ENCODE assay signal across 9 cellular contexts in genomic region chr3:48595526-48596121, GRCh38. TPM values are rescaled to one million over a fixed set of nuclear protein-coding genes. Genes with fewer than 3 reads are reported as not detected.
A peak's percentile ranks its signal among the peaks of the same experiment; 100 is the strongest.
DNase-seq lines count a peak whose midpoint lies in the region; ATAC-seq and TF ChIP-seq lines count a peak whose summit lies in the region.
"Had no signal": no experiment of that assay in that cellular context is flagged by ENCODE, and none has a peak within 500 bp of the region (broad histone marks: within the 10 kb centered on the region; RNA-seq: fewer than 3 reads in every experiment).

No MANE protein-coding gene starts in this region.

- peak overlapping the region; percentile 97 for H2BK5ac ChIP-seq in IMR-90 (ENCODE audit: low read depth, low read length, poor library complexity, severe bottlenecking)

- peak overlapping the region; percentile 100 for H2AK5ac ChIP-seq in IMR-90 (ENCODE audit: low read depth, low read length)

- H3K79me1 ChIP-seq in IMR-90 (ENCODE audit: low read depth in 1 of 2, low read length in 2 of 2), result peaks cover 30 to 82% of the 10 kb centered on the region in 2 experiments

- in situ Hi-C loops in ACHN (cut with HindIII; ENCODE audit: low pct_ligation_motif_present, low pct_unique_long_range_greater_than_20kb, low sequenced_read_pairs), result no loop called here
- in situ Hi-C loops in IMR-90 (cut with MboI; ENCODE audit: low sequenced_read_pairs), result no loop called here

- H3K9me3 ChIP-seq in IMR-90 (ENCODE audit: control insufficient read depth, insufficient read depth, low read length) (no peaks in the 10 kb centered on the region), mesodermal cell (ENCODE audit: control insufficient read depth, low read length) (no peaks in the 10 kb centered on the region)

- peak overlapping the region; percentile 64 for H3K4me2 ChIP-seq in IMR-90 (ENCODE audit: low read depth, low read length)

- H2BK120ac ChIP-seq in IMR-90 (ENCODE audit: low read depth, low read length), result peak overlapping the region; percentile 85

- no peak for TF ChIP-seq CTCF in IMR-90 (conservative IDR thresholded peaks at IDR 0.05; ENCODE audit: low read depth, low read length)

- CTCF ChIA-PET in IMR-90 (lab: Yijun Ruan, JAX), result no interaction called here

- intact Hi-C loops in IMR-90 (cut with micrococcal nuclease), result no loop called here

- H3K4ac ChIP-seq in IMR-90 (ENCODE audit: low read depth, low read length), result peak overlapping the region; percentile 99

- H3K27ac ChIP-seq in IMR-90 (ENCODE audit: insufficient read depth, low read length) (peak overlapping the region; percentile 94), mesodermal cell (ENCODE audit: low read depth, low read length, severe bottlenecking) (peak overlapping the region; percentile 84)
- H3K27ac ChIP-seq: VCaP had no signal

- peak overlapping the region; percentile 98 for H4K91ac ChIP-seq in IMR-90 (ENCODE audit: insufficient read depth, low read depth, low read length)

- H3K9ac ChIP-seq in IMR-90 (ENCODE audit: low read depth, low read length), result no peak overlapping the region

- 5% methylated on average over 4 of the region's 10 CpGs; no CpG with 5 or more reads in 1 of the 2 experiments for WGBS in IMR-90 (ENCODE audit: extremely low coverage in 2 of 2, insufficient read length in 1 of 2), 2 experiments
- 15 to 26% methylated on average over 5 to 7 of the region's 10 CpGs for WGBS in mesodermal cell (ENCODE audit: insufficient coverage in 2 of 2), 2 experiments

- TF ChIP-seq POLR2A in IMR-90 (IDR thresholded peaks at IDR 0.05; ENCODE audit: low read depth, low read length), result no peak

- peak overlapping the region; percentile 72 for H4K5ac ChIP-seq in IMR-90 (ENCODE audit: low read depth, low read length)

- H3K4me3 ChIP-seq in IMR-90 (ENCODE audit: insufficient read depth, low read depth, low read length), result no peak overlapping the region
- no peak overlapping the region for H3K4me3 ChIP-seq in mesodermal cell (ENCODE audit: extremely low read depth, insufficient read depth, low read length, poor library complexity, severe bottlenecking)

- dilution Hi-C loops in IMR-90 (cut with HindIII; ENCODE audit: low sequenced_read_pairs, unreplicated experiment), result no loop called here

- peak overlapping the region; percentile 77 for H3K18ac ChIP-seq in IMR-90 (ENCODE audit: low read depth, low read length)

- POLR2A ChIA-PET in IMR-90 (lab: Charles Lee; ENCODE audit: unreplicated experiment), result no interaction called here

- peak overlapping the region; percentile 89 for H3K23ac ChIP-seq in IMR-90 (ENCODE audit: low read depth, low read length)

- peak overlapping the region; percentile 71 for H3K56ac ChIP-seq in IMR-90 (ENCODE audit: extremely low read depth, insufficient read depth, low read length)

- peak overlapping the region; percentile 98 for H2AK9ac ChIP-seq in IMR-90 (replicated peaks; ENCODE audit: low read depth, low read length, poor library complexity)

- DNase-seq in ACHN, result peak; percentile 70
- DNase-seq in IMR-90, result peak; percentile 86
- peak; percentile 69 for DNase-seq in dedifferentiated amniotic fluid mesenchymal stem cell (ENCODE audit: extremely low spot score)
- no peak for DNase-seq in stimulated activated CD4-positive, alpha-beta T cell treated with anti-CD3 and anti-CD28 coated beads, Interleukin-4, amount 100 ng/mL, for 24 hours
- no peak for DNase-seq in activated CD4-positive, alpha-beta T cell treated with anti-CD3 and anti-CD28 coated beads, Interleukin-2, amount 50 U/mL, for 1 hour
- no peak for DNase-seq in stimulated activated CD4-positive, alpha-beta T cell treated with anti-CD3 and anti-CD28 coated beads, Interleukin-12 subunit alpha, Interleukin-12 subunit beta, amount 100 ng/mL, for 4 hours

- peak overlapping the region; percentile 99 for H2BK20ac ChIP-seq in IMR-90 (ENCODE audit: low read depth, low read length)

- H3K36me3 ChIP-seq in IMR-90 (ENCODE audit: control insufficient read depth, insufficient read depth, low read length) (peaks cover 43% of the 10 kb centered on the region), mesodermal cell (ENCODE audit: control insufficient read depth, insufficient read depth, low read length) (peaks cover 42% of the 10 kb centered on the region)

- H2BK15ac ChIP-seq in IMR-90 (ENCODE audit: low read depth, low read length), result peak overlapping the region; percentile 97

- H3K4me1 ChIP-seq in IMR-90 (ENCODE audit: control insufficient read depth, insufficient read depth, low read length) (peaks cover 54% of the 10 kb centered on the region), mesodermal cell (ENCODE audit: control insufficient read depth, insufficient read depth, low read length, poor library complexity, severe bottlenecking) (peaks cover 55% of the 10 kb centered on the region)

- H3K9me1 ChIP-seq in IMR-90 (ENCODE audit: insufficient read depth, low read length), result peaks cover 68% of the 10 kb centered on the region

- H3K14ac ChIP-seq in IMR-90 (replicated peaks; ENCODE audit: low read depth, low read length), result peak overlapping the region; percentile 87

- H4K8ac ChIP-seq in IMR-90 (ENCODE audit: low read depth in 2 of 2, low read length in 2 of 2), result peak overlapping the region; percentile 85 to 90

- ATAC-seq in IMR-90 (ENCODE audit: low read depth) (peak; percentile 46), HG03196 (IDR thresholded peaks at IDR 0.05; ENCODE audit: unreplicated experiment) (no peak)

- no peaks in the 10 kb centered on the region for H3K27me3 ChIP-seq in IMR-90 (ENCODE audit: control insufficient read depth, insufficient read depth, low read length)

- peaks cover 17% of the 10 kb centered on the region for H4K20me1 ChIP-seq in IMR-90 (ENCODE audit: insufficient read depth, low read length)

- BruUV-seq in IMR-90 (replicated peaks; lab: Mats Ljungman, UMichigan), result no TSS peak

- no peak for TF ChIP-seq RAD21 in IMR-90 (IDR thresholded peaks at IDR 0.05; ENCODE audit: low read length)

- peak overlapping the region; percentile 87 for H2AFZ ChIP-seq in IMR-90 (replicated peaks; ENCODE audit: low read length, poor library complexity)

TF ChIP-seq in IMR-90, 13 proteins besides CTCF, POLR2A, EP300 and RAD21:
- TF ChIP-seq FOS (IDR thresholded peaks at IDR 0.05; ENCODE audit: low read depth, low read length), result peak; percentile 98
- TF ChIP-seq MAZ (IDR thresholded peaks at IDR 0.05; ENCODE audit: borderline replicate concordance, low read depth, low read length), result no peak; the same call in 1 of the 2 replicates
- TF ChIP-seq NFE2L2 (IDR thresholded peaks at IDR 0.05; ENCODE audit: low read depth, low read length), result peak; percentile 60; the same call in 1 of the 2 replicates
- TF ChIP-seq USF2 (IDR thresholded peaks at IDR 0.05; ENCODE audit: low read depth, low read length), result no peak
- TF ChIP-seq SMC3 (IDR thresholded peaks at IDR 0.05; ENCODE audit: low read depth, low read length), result no peak; the same call in 1 of the 2 replicates
- TF ChIP-seq BHLHE40 (IDR thresholded peaks at IDR 0.05; ENCODE audit: low read depth, low read length), result peak; percentile 57; the same call in 1 of the 2 replicates
- peak; percentile 80; the same call in 1 of the 2 replicates for TF ChIP-seq CHD1 (IDR thresholded peaks at IDR 0.05; ENCODE audit: low read depth, low read length)

RNA-seq across cellular contexts. Expression of gene COL7A1, which starts 0.5 kb away (rescaled TPM):
- total RNA-seq in IMR-90 (2012; rRNA removed), result 3.1 and 4.1 TPM in 2 replicates
- 20.3 and 23.2 TPM in 2 replicates for polyA plus RNA-seq in IMR-90 (2012; rRNA removed)
- 13.6 and 14.6 TPM in 2 replicates for polyA plus RNA-seq in IMR-90 (2012; cell fraction: cytosol; rRNA removed)
- 308 and 435 TPM in 2 replicates for polyA plus RNA-seq in IMR-90 (2012; cell fraction: nucleus; rRNA removed; ENCODE audit: low replicate concordance)
- polyA plus RNA-seq in mesodermal cell (2013, experiment 1 of 2), result 34.2 TPM
- polyA plus RNA-seq in mesodermal cell (2013, experiment 2 of 2), result 22.5 TPM

RNA-seq across cellular contexts. Expression of gene UQCRC1, which starts 13.8 kb away (rescaled TPM):
- 952 and 1,365 TPM in 2 replicates for total RNA-seq in IMR-90 (2012; rRNA removed)
- 410 and 474 TPM in 2 replicates for polyA plus RNA-seq in IMR-90 (2012; rRNA removed)
- polyA plus RNA-seq in IMR-90 (2012; cell fraction: cytosol; rRNA removed), result 589 and 721 TPM in 2 replicates
- polyA plus RNA-seq in IMR-90 (2012; cell fraction: nucleus; rRNA removed; ENCODE audit: low replicate concordance), result 253 and 529 TPM in 2 replicates
- polyA plus RNA-seq in mesodermal cell (2013, experiment 1 of 2), result 265 TPM
- 222 TPM for polyA plus RNA-seq in mesodermal cell (2013, experiment 2 of 2)

RNA-seq across cellular contexts. Expression of gene TMEM89, which starts 25.9 kb away (rescaled TPM):
- total RNA-seq in IMR-90 (2012; rRNA removed), result not detected in 2 replicates
- polyA plus RNA-seq in IMR-90 (2012; rRNA removed), result 0.15 TPM in 1 of 2 replicates, not detected in the other
- polyA plus RNA-seq in IMR-90 (2012; cell fraction: cytosol; rRNA removed), result not detected in 2 replicates
- 0.63 and 1.1 TPM in 2 replicates for polyA plus RNA-seq in IMR-90 (2012; cell fraction: nucleus; rRNA removed; ENCODE audit: low replicate concordance)
- not detected for polyA plus RNA-seq in mesodermal cell (2013, experiment 1 of 2)
- not detected for polyA plus RNA-seq in mesodermal cell (2013, experiment 2 of 2)

RNA-seq across cellular contexts. Expression of gene UCN2, which starts 32.0 kb away (rescaled TPM):
- 0.54 and 0.56 TPM in 2 replicates for total RNA-seq in IMR-90 (2012; rRNA removed)
- 2.3 and 2.7 TPM in 2 replicates for polyA plus RNA-seq in IMR-90 (2012; rRNA removed)
- polyA plus RNA-seq in IMR-90 (2012; cell fraction: cytosol; rRNA removed), result 0.56 and 1.4 TPM in 2 replicates
- 19.4 and 40.3 TPM in 2 replicates for polyA plus RNA-seq in IMR-90 (2012; cell fraction: nucleus; rRNA removed; ENCODE audit: low replicate concordance)
- polyA plus RNA-seq in mesodermal cell (2013, experiment 1 of 2), result 2.3 TPM
- 0.81 TPM for polyA plus RNA-seq in mesodermal cell (2013, experiment 2 of 2)

RNA-seq across cellular contexts. Expression of gene PFKFB4, which starts 39.0 kb away (rescaled TPM):
- 16.1 and 17.0 TPM in 2 replicates for total RNA-seq in IMR-90 (2012; rRNA removed)
- 14.8 and 16.9 TPM in 2 replicates for polyA plus RNA-seq in IMR-90 (2012; rRNA removed)
- polyA plus RNA-seq in IMR-90 (2012; cell fraction: cytosol; rRNA removed), result 11.1 and 15.7 TPM in 2 replicates
- 53.9 and 57.6 TPM in 2 replicates for polyA plus RNA-seq in IMR-90 (2012; cell fraction: nucleus; rRNA removed; ENCODE audit: low replicate concordance)
- 11.7 TPM for polyA plus RNA-seq in mesodermal cell (2013, experiment 1 of 2)
- polyA plus RNA-seq in mesodermal cell (2013, experiment 2 of 2), result 12.3 TPM

Comparison
In these comparisons a context has a peak if more than half of its experiments do, and no peak if none do; other contexts are left out.
1. DNase-seq: peak in ACHN (single experiment), IMR-90 (single experiment) and dedifferentiated amniotic fluid mesenchymal stem cell (single experiment); none in stimulated activated CD4-positive, alpha-beta T cell treated with anti-CD3 and anti-CD28 coated beads, Interleukin-4, amount 100 ng/mL, for 24 hours (single experiment), activated CD4-positive, alpha-beta T cell treated with anti-CD3 and anti-CD28 coated beads, Interleukin-2, amount 50 U/mL, for 1 hour (single experiment) and stimulated activated CD4-positive, alpha-beta T cell treated with anti-CD3 and anti-CD28 coated beads, Interleukin-12 subunit alpha, Interleukin-12 subunit beta, amount 100 ng/mL, for 4 hours (single experiment).